In the genomic region with DNA sequence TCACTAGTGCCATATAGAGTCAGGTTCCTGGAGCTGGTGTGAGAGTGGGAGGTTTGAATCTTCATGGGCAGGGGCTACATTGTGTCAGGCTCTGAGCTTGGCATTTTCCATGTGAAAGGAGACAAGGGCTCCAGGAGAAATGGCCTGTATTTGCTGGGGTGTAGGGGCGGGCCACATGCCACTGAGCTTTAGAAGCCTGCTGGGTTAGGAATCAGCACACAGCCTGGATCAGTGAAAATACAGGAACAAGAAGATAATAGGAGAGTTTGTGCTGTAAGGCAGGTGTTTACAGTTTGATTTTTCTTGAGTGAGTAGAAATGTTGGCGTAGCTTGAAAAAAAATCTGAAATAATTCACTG, we compare ENCODE assay signal across 22 cellular contexts. TPM values are rescaled to one million over a fixed set of nuclear protein-coding genes. Genes with fewer than 3 reads are reported as not detected.
A peak's percentile ranks its signal among the peaks of the same experiment; 100 is the strongest.
DNase-seq lines count a peak whose midpoint lies in the region; ATAC-seq and TF ChIP-seq lines count a peak whose summit lies in the region.
"Had no signal": no experiment of that assay in that cellular context is flagged by ENCODE, and none has a peak within 500 bp of the region (broad histone marks: within the 10 kb centered on the region; RNA-seq: fewer than 3 reads in every experiment).

No MANE protein-coding gene starts in this region.

- H3K4me2 ChIP-seq in GM23338, result no peak overlapping the region

- peaks cover 58% of the 10 kb centered on the region for H3K4me1 Mint-ChIP-seq in CD14-positive monocyte
- peaks cover 52% of the 10 kb centered on the region for H3K4me1 Mint-ChIP-seq in GM23338
- peaks cover 68% of the 10 kb centered on the region for H3K4me1 Mint-ChIP-seq in dendritic cell treated with granulocyte-macrophage colony-stimulating factor and Interleukin-4, amounts not matched to agents 40 ng/mL and 50 ng/mL, for 4 days (ENCODE audit: low read depth)
- H3K4me1 Mint-ChIP-seq in nephron, result peaks cover 54% of the 10 kb centered on the region

- peaks cover 40% of the 10 kb centered on the region for H3K4me1 ChIP-seq in GM23338 (ENCODE audit: insufficient read depth)
- H3K4me1 ChIP-seq: testis had no signal

- peaks cover 7% of the 10 kb centered on the region for H4K20me1 ChIP-seq in GM23338 (replicated peaks; ENCODE audit: insufficient read depth)

- no peaks in the 10 kb centered on the region for H3K9me3 Mint-ChIP-seq in CD14-positive monocyte
- no peaks in the 10 kb centered on the region; the same call in 2 of the 3 replicates for H3K9me3 Mint-ChIP-seq in GM23338
- H3K9me3 Mint-ChIP-seq in dendritic cell treated with granulocyte-macrophage colony-stimulating factor and Interleukin-4, amounts not matched to agents 40 ng/mL and 50 ng/mL, for 4 days, result no peaks in the 10 kb centered on the region
- H3K9me3 Mint-ChIP-seq in nephron, result no peaks in the 10 kb centered on the region

- H3K36me3 Mint-ChIP-seq in CD14-positive monocyte, result peaks cover 19 to 51% of the 10 kb centered on the region in 2 donors
- H3K36me3 Mint-ChIP-seq in GM23338 (ENCODE audit: low read depth), result no peaks in the 10 kb centered on the region; the same call in 2 of the 3 replicates
- peaks cover 65% of the 10 kb centered on the region for H3K36me3 Mint-ChIP-seq in dendritic cell treated with granulocyte-macrophage colony-stimulating factor and Interleukin-4, amounts not matched to agents 40 ng/mL and 50 ng/mL, for 4 days (ENCODE audit: low read depth)
- H3K36me3 Mint-ChIP-seq in nephron (ENCODE audit: low read depth), result peaks cover 2% of the 10 kb centered on the region

- no peak overlapping the region for H2AFZ ChIP-seq in GM23338

- peak; percentile 64 for ATAC-seq in GM23338
- no peak for ATAC-seq in HG03135 (IDR thresholded peaks at IDR 0.05; ENCODE audit: unreplicated experiment)
- no peak for ATAC-seq in left ventricle myocardium superior
- ATAC-seq: activated CD4-positive, CD25-positive, alpha-beta regulatory T cell treated with anti-CD3 and anti-CD28 coated beads, Interleukin-2, amount 50 U/mL, for 24 hours; right lobe of liver had no signal

- no peaks in the 10 kb centered on the region for H3K36me3 ChIP-seq in GM23338 (ENCODE audit: insufficient read depth)
- H3K36me3 ChIP-seq: SJCRH30 had no signal

- TF ChIP-seq CTCF in CD14-positive monocyte (IDR thresholded peaks at IDR 0.05) (no peak), GM23338 (conservative IDR thresholded peaks at IDR 0.05; ENCODE audit: low read depth in 2 of 2) (no peak), nephron (IDR thresholded peaks at IDR 0.05; ENCODE audit: unreplicated experiment in 3 of 3) (no peak)

- H3K27ac Mint-ChIP-seq in CD14-positive monocyte, result peak overlapping the region in 6 of 7 donors; percentile 53 to 97 (median 92)
- H3K27ac Mint-ChIP-seq in GM23338, result peak overlapping the region; percentile 66
- peak overlapping the region; percentile 94 for H3K27ac Mint-ChIP-seq in dendritic cell treated with granulocyte-macrophage colony-stimulating factor and Interleukin-4, amounts not matched to agents 40 ng/mL and 50 ng/mL, for 4 days
- H3K27ac Mint-ChIP-seq in nephron, result peak overlapping the region; percentile 89 to 99 (median 95)

- H3K9me2 ChIP-seq in GM23338 (ENCODE audit: insufficient read depth), result no peaks in the 10 kb centered on the region

- peaks cover 0 to 7% (median 0%) of the 10 kb centered on the region in 3 donors for H3K27me3 Mint-ChIP-seq in CD14-positive monocyte (ENCODE audit: low read depth in 3 of 3)
- peaks cover 4% of the 10 kb centered on the region for H3K27me3 Mint-ChIP-seq in GM23338 (ENCODE audit: insufficient read depth, low read depth, poor library complexity)
- H3K27me3 Mint-ChIP-seq in dendritic cell treated with granulocyte-macrophage colony-stimulating factor and Interleukin-4, amounts not matched to agents 40 ng/mL and 50 ng/mL, for 4 days, result no peaks in the 10 kb centered on the region
- H3K27me3 Mint-ChIP-seq in nephron (ENCODE audit: low read depth), result peaks cover 10% of the 10 kb centered on the region

- intact Hi-C loops in CD14-positive monocyte (cut with micrococcal nuclease) (loop anchor here in 1 of 2 donors (2.0 kb wide), 1 partner anchor 14 kb away; no protein-coding TSS in a partner anchor), left ventricle myocardium superior (cut with micrococcal nuclease) (no loop called here)
- intact Hi-C loops in dendritic cell treated with granulocyte-macrophage colony-stimulating factor and Interleukin-4, amounts not matched to agents 40 ng/mL and 50 ng/mL, for 4 days (cut with micrococcal nuclease), result no loop called here

- no peak overlapping the region for H3K4me3 Mint-ChIP-seq in CD14-positive monocyte
- no peak overlapping the region; the same call in 2 of the 3 replicates for H3K4me3 Mint-ChIP-seq in GM23338
- H3K4me3 Mint-ChIP-seq in dendritic cell treated with granulocyte-macrophage colony-stimulating factor and Interleukin-4, amounts not matched to agents 40 ng/mL and 50 ng/mL, for 4 days, result peak overlapping the region; percentile 56
- H3K4me3 Mint-ChIP-seq in nephron, result peak overlapping the region in 1 of 3 experiments; percentile 3

- H3K79me2 ChIP-seq in GM23338 (replicated peaks; ENCODE audit: insufficient read depth), result peaks cover 60% of the 10 kb centered on the region

- 0 out of 2 replicates have a peak, but pooled peaks cover 4% of the 10 kb centered on the region for H3F3A ChIP-seq in GM23338 (replicated peaks; ENCODE audit: low read depth)

- no peaks in the 10 kb centered on the region for H3K27me3 ChIP-seq in GM23338 (ENCODE audit: insufficient read depth)
- H3K27me3 ChIP-seq: body of pancreas, esophagus squamous epithelium, heart left ventricle, right lobe of liver, SJCRH30, testis had no signal

- H3K4me3 ChIP-seq in GM23338, result no peak overlapping the region
- H3K4me3 ChIP-seq: body of pancreas, esophagus squamous epithelium, heart left ventricle, right lobe of liver, SJCRH30, testis had no signal

- DNase-seq in CD14-positive monocyte (ENCODE audit: low spot score), result no peak
- DNase-seq in GM23338 (ENCODE audit: low spot score), result no peak
- DNase-seq in GF-D8 (lab: John Stamatoyannopoulos, UW), result no peak
- DNase-seq in NCI-H1694 treated with DMSO at 0.1 percent for 48 hours (lab: John Stamatoyannopoulos, UW), result no peak
- no peak for DNase-seq in left ventricle myocardium superior
- DNase-seq: activated naive CD4-positive, alpha-beta T cell treated with anti-CD3 and anti-CD28 coated beads, Interleukin-2, amount 50 U/mL, for 16 hours; body of pancreas; esophagus squamous epithelium; GDM1; heart left ventricle; mesendoderm; NCI-H2107; NCI-H526; OCI-M1; SJCRH30; stimulated activated CD4-positive, alpha-beta T cell treated with anti-CD3 and anti-CD28 coated beads, Interleukin-1b, Interleukin-23, amount 100 ng/mL, for 48 hours; testis had no signal

- H3K27ac ChIP-seq in GM23338 (ENCODE audit: low read depth), result peak overlapping the region; percentile 86; the same call in 1 of the 2 replicates
- H3K27ac ChIP-seq: right lobe of liver, SJCRH30, testis had no signal

TF ChIP-seq in GM23338, 12 proteins besides CTCF, POLR2A, EP300 and RAD21 (continues in another document):
- TF ChIP-seq ZNF114 (CRISPR knock-in tag; IDR thresholded peaks at IDR 0.05), result no peak

RNA-seq across cellular contexts. Expression of gene TBC1D14, which starts 35.4 kb away (rescaled TPM):
- polyA plus RNA-seq in CD14-positive monocyte, result 10 to 100 TPM; 36.3 to 44.7 TPM
- total RNA-seq in GM23338 (2014; rRNA removed; shearing (Covaris generic)), result 59.7 and 66.3 TPM in 2 replicates
- polyA plus RNA-seq in GM23338 (2016; fragmentation: Nextera tagmentation; extraction: Ambion mirVana), result 15.8 and 18.2 TPM in 2 replicates
- total RNA-seq in left ventricle myocardium superior, result 40.4 TPM
